ENCODE assay signal across 10 cellular contexts in the genomic region with DNA sequence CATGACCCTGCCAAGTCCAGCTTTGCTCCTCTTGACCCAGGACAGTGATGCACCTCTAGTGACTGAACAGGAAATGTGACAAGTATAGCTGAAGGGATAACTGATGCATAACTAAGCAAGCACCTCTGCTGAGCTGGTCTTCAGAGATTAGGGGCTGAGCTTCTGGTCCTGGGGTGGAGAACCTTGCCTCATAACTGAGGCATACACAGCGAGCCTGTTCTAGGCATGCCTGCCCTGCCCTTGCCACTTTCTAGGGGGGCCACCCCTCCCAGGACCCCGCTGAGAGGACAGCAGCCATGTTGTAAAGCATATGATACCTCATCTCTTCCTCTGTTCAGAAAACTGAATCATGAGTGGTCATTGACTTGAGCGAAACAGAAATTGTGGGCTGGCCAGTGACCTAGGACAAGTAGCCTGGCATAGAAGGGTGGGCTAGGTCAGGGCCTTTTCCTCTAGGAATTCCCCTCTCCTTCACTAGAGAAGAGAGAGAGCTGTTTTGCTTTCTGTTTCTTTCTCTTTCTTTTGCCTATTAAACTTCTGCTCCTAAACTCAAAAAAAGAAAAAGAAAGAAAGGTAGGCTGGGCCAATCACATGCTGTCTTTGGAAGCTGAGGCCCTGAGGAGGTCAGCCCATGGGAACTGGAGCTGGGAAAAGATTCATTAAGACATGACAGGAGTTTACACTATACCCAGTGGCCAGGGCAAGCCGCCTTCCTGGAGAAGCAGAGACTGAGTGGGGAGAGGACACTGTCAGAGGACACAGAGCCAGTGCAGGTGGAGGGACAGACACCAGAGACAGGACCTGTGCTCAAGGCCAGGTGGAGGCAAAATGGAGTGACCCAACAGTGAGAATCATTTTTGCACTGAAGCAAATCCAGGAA.
DNase-seq lines count a peak whose midpoint lies in the region; ATAC-seq and TF ChIP-seq lines count a peak whose summit lies in the region.
"Had no signal": no experiment of that assay in that cellular context is flagged by ENCODE, and none has a peak within 500 bp of the region (broad histone marks: within the 10 kb centered on the region; RNA-seq: fewer than 3 reads in every experiment).

No MANE protein-coding gene starts in this region.

- peak overlapping the region; percentile 17 for H3K4me3 ChIP-seq in GM12875 (ENCODE audit: low read depth, low read length)

- H3K27ac Mint-ChIP-seq in activated naive CD8-positive, alpha-beta T cell: peak overlapping the region; percentile 50

- H3K36me3 Mint-ChIP-seq in activated naive CD8-positive, alpha-beta T cell: peaks cover 11% of the 10 kb centered on the region

- H3K4me3 Mint-ChIP-seq in activated naive CD8-positive, alpha-beta T cell: no peak overlapping the region

- H3K27me3 Mint-ChIP-seq in activated naive CD8-positive, alpha-beta T cell: no peaks in the 10 kb centered on the region

- TF ChIP-seq CTCF in GM12875 (IDR thresholded peaks at IDR 0.05; ENCODE audit: borderline replicate concordance, insufficient read depth, low read depth, low read length): no peak

- peak; percentile 74 for ATAC-seq in GM19328 (IDR thresholded peaks at IDR 0.05; ENCODE audit: unreplicated experiment)
- ATAC-seq in HG03025 (IDR thresholded peaks at IDR 0.05; ENCODE audit: low FRiP score, unreplicated experiment): peak; percentile 69

- H3K4me1 Mint-ChIP-seq in activated naive CD8-positive, alpha-beta T cell (ENCODE audit: low read depth): peaks cover 1% of the 10 kb centered on the region

- DNase-seq in SW 1271 (lab: John Stamatoyannopoulos, UW) (no peak), globus pallidus (ENCODE audit: low spot score) (no peak), NCI-H526 treated with DMSO at 0.1 percent for 48 hours (lab: John Stamatoyannopoulos, UW) (no peak), Kasumi-1 (lab: John Stamatoyannopoulos, UW) (no peak)
- DNase-seq: NCI-H146; stimulated activated CD4-positive, alpha-beta T cell treated with anti-CD3 and anti-CD28 coated beads, Interleukin-1b, Interleukin-23, amount 100 ng/mL, for 48 hours had no signal

- no peaks in the 10 kb centered on the region for H3K9me3 Mint-ChIP-seq in activated naive CD8-positive, alpha-beta T cell (ENCODE audit: low read depth)
